In genomic region chr2:39660612-39661196, GRCh38 we compare ENCODE assay signal across 14 cellular contexts.
"Had no signal": no experiment of that assay in that cellular context is flagged by ENCODE, and none has a peak within 500 bp of the region (broad histone marks: within the 10 kb centered on the region; RNA-seq: fewer than 3 reads in every experiment).

No MANE protein-coding gene starts in this region.

- H3K27ac ChIP-seq: body of pancreas, lower lobe of right lung, upper lobe of left lung had no signal

- H3K4me3 ChIP-seq: body of pancreas, lower lobe of right lung, upper lobe of left lung had no signal

- ATAC-seq: body of pancreas, lower lobe of right lung, natural killer cell, right cardiac atrium had no signal

- H3K9me3 ChIP-seq: body of pancreas, lower lobe of right lung, upper lobe of left lung had no signal

- H3K4me1 ChIP-seq: body of pancreas, lower lobe of right lung had no signal

- H3K27me3 ChIP-seq: body of pancreas had no signal

- DNase-seq: activated CD4-positive, alpha-beta T cell treated with anti-CD3 and anti-CD28 coated beads, Interleukin-2, amount 50 U/mL, for 4 hours; activated CD4-positive, CD25-positive, alpha-beta regulatory T cell treated with anti-CD3 and anti-CD28 coated beads, Interleukin-2, amount 50 U/mL, for 72 hours; activated effector memory CD4-positive, alpha-beta T cell treated with Interleukin-2 at 50 U/mL for 16 hours; activated T-cell treated with anti-CD3 and anti-CD28 coated beads, Interleukin-2, amount 50 U/mL, for 1 hour; body of pancreas; effector memory CD4-positive, alpha-beta T cell; hypothalamus; lower lobe of right lung; natural killer cell; occipital lobe; right cardiac atrium; stimulated activated naive CD4-positive, alpha-beta T cell; T-helper 9 cell; upper lobe of left lung had no signal

- H3K36me3 ChIP-seq: lower lobe of right lung, upper lobe of left lung had no signal
